Comparison of ENCODE assay signal across 9 cellular contexts in genomic region chr6:4059115-4059777, GRCh38. TPM values are rescaled to one million over a fixed set of nuclear protein-coding genes. Genes with fewer than 3 reads are reported as not detected.
DNase-seq lines count a peak whose midpoint lies in the region; ATAC-seq and TF ChIP-seq lines count a peak whose summit lies in the region.
"Had no signal": no experiment of that assay in that cellular context is flagged by ENCODE, and none has a peak within 500 bp of the region (broad histone marks: within the 10 kb centered on the region; RNA-seq: fewer than 3 reads in every experiment).

No MANE protein-coding gene starts in this region.

- H3K36me3 Mint-ChIP-seq in CD14-positive monocyte, result peaks cover 85 to 93% of the 10 kb centered on the region in 2 donors
- peaks cover 34% of the 10 kb centered on the region for H3K36me3 Mint-ChIP-seq in activated naive CD8-positive, alpha-beta T cell treated with anti-CD3 and anti-CD28 coated beads, Interleukin-2, amount 10 ng/mL, durations not matched to agents 7 days and 5 days
- H3K36me3 Mint-ChIP-seq in natural killer cell, result peaks cover 34% of the 10 kb centered on the region

- H3K4me1 ChIP-seq in SJSA1 (replicated peaks), result peaks cover 33% of the 10 kb centered on the region

- H3K9me3 Mint-ChIP-seq in CD14-positive monocyte, result no peaks in the 10 kb centered on the region
- H3K9me3 Mint-ChIP-seq in activated naive CD8-positive, alpha-beta T cell treated with anti-CD3 and anti-CD28 coated beads, Interleukin-2, amount 10 ng/mL, durations not matched to agents 7 days and 5 days, result no peaks in the 10 kb centered on the region
- no peaks in the 10 kb centered on the region for H3K9me3 Mint-ChIP-seq in natural killer cell

- POLR2A ChIA-PET in activated naive CD8-positive, alpha-beta T cell treated with anti-CD3 and anti-CD28 coated beads, Interleukin-2, amount 10 ng/mL, durations not matched to agents 7 days and 5 days (lab: Charles Lee), result interaction anchor here (1.2 to 2.1 kb wide), 6 partner anchors 8 to 96 kb away, joined by 3 to 22 read pairs (median 10); partner anchors contain the start of genes ECI2 and FAM217A

- H3K4me1 Mint-ChIP-seq in CD14-positive monocyte (no peaks in the 10 kb centered on the region), natural killer cell (peaks cover 18 to 19% of the 10 kb centered on the region in 2 donors)
- peaks cover 28% of the 10 kb centered on the region for H3K4me1 Mint-ChIP-seq in activated naive CD8-positive, alpha-beta T cell treated with anti-CD3 and anti-CD28 coated beads, Interleukin-2, amount 10 ng/mL, durations not matched to agents 7 days and 5 days

- intact Hi-C loops in CD14-positive monocyte (cut with micrococcal nuclease) (loop anchor here in 1 of 2 donors (5.0 kb wide), 1 partner anchor 98 kb away; no protein-coding TSS in a partner anchor), natural killer cell (cut with micrococcal nuclease) (loop anchor here (1.0 to 2.0 kb wide), 2 partner anchors 36 to 75 kb away; no protein-coding TSS in a partner anchor)

- DNase-seq in CD14-positive monocyte (ENCODE audit: low spot score) (no peak), SJSA1 (ENCODE audit: low read depth in 1 of 2, low spot score in 2 of 2) (peak; percentile 66 to 82), natural killer cell (peak; percentile 57), OCI-M1 (lab: John Stamatoyannopoulos, UW) (no peak), germinal center (ENCODE audit: low spot score) (no peak)
- DNase-seq in activated naive CD8-positive, alpha-beta T cell treated with anti-CD3 and anti-CD28 coated beads, Interleukin-2, amount 10 ng/mL, durations not matched to agents 7 days and 5 days, result peak; percentile 44

- H3K27ac ChIP-seq in SJSA1, result peak overlapping the region; percentile 63

- TF ChIP-seq CTCF in CD14-positive monocyte (IDR thresholded peaks at IDR 0.05) (no peak), natural killer cell (IDR thresholded peaks at IDR 0.05) (no peak)

- peaks cover 100% of the 10 kb centered on the region for H3K36me3 ChIP-seq in SJSA1

- no peak overlapping the region for H3K4me3 ChIP-seq in SJSA1
- H3K4me3 ChIP-seq: GM12878 had no signal

- H3K9me3 ChIP-seq in SJSA1 (replicated peaks), result no peaks in the 10 kb centered on the region

- H3K27ac Mint-ChIP-seq in CD14-positive monocyte, result peak overlapping the region in 4 of 7 donors; percentile 20 to 69 (median 68)
- peak overlapping the region; percentile 97 for H3K27ac Mint-ChIP-seq in activated naive CD8-positive, alpha-beta T cell treated with anti-CD3 and anti-CD28 coated beads, Interleukin-2, amount 10 ng/mL, durations not matched to agents 7 days and 5 days
- H3K27ac Mint-ChIP-seq in natural killer cell, result peak overlapping the region; percentile 84 to 87

- no peaks in the 10 kb centered on the region for H3K27me3 Mint-ChIP-seq in CD14-positive monocyte (ENCODE audit: low read depth in 3 of 3)
- no peaks in the 10 kb centered on the region for H3K27me3 Mint-ChIP-seq in activated naive CD8-positive, alpha-beta T cell treated with anti-CD3 and anti-CD28 coated beads, Interleukin-2, amount 10 ng/mL, durations not matched to agents 7 days and 5 days
- no peaks in the 10 kb centered on the region for H3K27me3 Mint-ChIP-seq in natural killer cell (ENCODE audit: low read depth in 2 of 2)

- peak; percentile 91 for ATAC-seq in activated naive CD8-positive, alpha-beta T cell treated with anti-CD3 and anti-CD28 coated beads, Interleukin-2, amount 10 ng/mL, durations not matched to agents 7 days and 5 days (ENCODE audit: low read depth)
- peak; percentile 89 to 94 (median 94) for ATAC-seq in natural killer cell
- no peak for ATAC-seq in HG02973 (IDR thresholded peaks at IDR 0.05; ENCODE audit: unreplicated experiment)
- no peak for ATAC-seq in GM21390 (IDR thresholded peaks at IDR 0.05; ENCODE audit: unreplicated experiment)
- ATAC-seq: GM12878 had no signal

- H3K27me3 ChIP-seq in SJSA1 (replicated peaks), result no peaks in the 10 kb centered on the region

- H3K4me3 Mint-ChIP-seq in CD14-positive monocyte (no peak overlapping the region), natural killer cell (peak overlapping the region; percentile 2)
- H3K4me3 Mint-ChIP-seq in activated naive CD8-positive, alpha-beta T cell treated with anti-CD3 and anti-CD28 coated beads, Interleukin-2, amount 10 ng/mL, durations not matched to agents 7 days and 5 days, result peak overlapping the region; percentile 79

RNA-seq across cellular contexts. Expression of gene FAM217A, which starts 19.7 kb away (rescaled TPM):
- not detected for polyA plus RNA-seq in CD14-positive monocyte
- total RNA-seq in SJSA1 (2014; rRNA removed; shearing (Covaris generic)), result not detected in 2 replicates
- not detected for total RNA-seq in activated naive CD8-positive, alpha-beta T cell treated with anti-CD3 and anti-CD28 coated beads, Interleukin-2, amount 10 ng/mL, durations not matched to agents 7 days and 5 days
- total RNA-seq in natural killer cell, result not detected
- total RNA-seq: GM12878 had no signal

Comparison
In these comparisons a context has a peak if more than half of its experiments do, and no peak if none do; other contexts are left out.
1. DNase-seq: peak in SJSA1 (2 of 2), activated naive CD8-positive, alpha-beta T cell treated with anti-CD3 and anti-CD28 coated beads, Interleukin-2, amount 10 ng/mL, durations not matched to agents 7 days and 5 days (single experiment) and natural killer cell (single experiment); none in CD14-positive monocyte (single experiment), OCI-M1 (single experiment) and germinal center (single experiment).
2. H3K4me3 Mint-ChIP-seq: peak in activated naive CD8-positive, alpha-beta T cell treated with anti-CD3 and anti-CD28 coated beads, Interleukin-2, amount 10 ng/mL, durations not matched to agents 7 days and 5 days (single experiment) and natural killer cell (single experiment); none in CD14-positive monocyte (0 of 2).
3. ATAC-seq: peak in activated naive CD8-positive, alpha-beta T cell treated with anti-CD3 and anti-CD28 coated beads, Interleukin-2, amount 10 ng/mL, durations not matched to agents 7 days and 5 days (single experiment) and natural killer cell (3 of 3); none in HG02973 (single experiment) and GM21390 (single experiment).
4. Peak in every context shown above with its lines, with median percentiles within 50 percentile points of each other: H3K27ac Mint-ChIP-seq.